In genomic region chr1:150302338-150302737, GRCh38 we compare ENCODE assay signal across 1 cellular context.
TF ChIP-seq lines count a peak whose summit lies in the region.

No MANE protein-coding gene starts in this region.

TF ChIP-seq in WTC11, 78 proteins besides CTCF, POLR2A, EP300 and RAD21 (continued from another document):
- TF ChIP-seq NR3C1 (CRISPR knock-in tag; conservative IDR thresholded peaks at IDR 0.05; ENCODE audit: low read depth) (no peak), GTF2I (CRISPR knock-in tag; conservative IDR thresholded peaks at IDR 0.05) (no peak)
